In genomic region chr9:6133346-6134063, GRCh38 we compare ENCODE assay signal across 11 cellular contexts.
DNase-seq lines count a peak whose midpoint lies in the region; ATAC-seq and TF ChIP-seq lines count a peak whose summit lies in the region.
"Had no signal": no experiment of that assay in that cellular context is flagged by ENCODE, and none has a peak within 500 bp of the region (broad histone marks: within the 10 kb centered on the region; RNA-seq: fewer than 3 reads in every experiment).

No MANE protein-coding gene starts in this region.

- no peaks in the 10 kb centered on the region for H3K36me3 Mint-ChIP-seq in Calu3 (ENCODE audit: insufficient read depth, unreplicated experiment)

- TF ChIP-seq CTCF in Calu3 (IDR thresholded peaks at IDR 0.05; ENCODE audit: unreplicated experiment), result no peak
- no peak for TF ChIP-seq CTCF in RWPE1 (conservative IDR thresholded peaks at IDR 0.05; ENCODE audit: low read depth)
- no peak for TF ChIP-seq CTCF in vagina (IDR thresholded peaks at IDR 0.05)

- POLR2A ChIA-PET in RWPE1 (lab: Yijun Ruan, JAX; ENCODE audit: low non-redundant PET), result no interaction called here

- no peaks in the 10 kb centered on the region for H3K9me3 Mint-ChIP-seq in Calu3 (ENCODE audit: low read depth, unreplicated experiment)

- peaks cover 23% of the 10 kb centered on the region for H3K4me1 Mint-ChIP-seq in Calu3 (ENCODE audit: low read depth, unreplicated experiment)

- H3K27me3 ChIP-seq in vagina, result no peaks in the 10 kb centered on the region

- H3K27ac ChIP-seq in RWPE1, result no peak overlapping the region
- H3K27ac ChIP-seq in vagina, result no peak overlapping the region
- H3K27ac ChIP-seq: C4-2B had no signal

- no peaks in the 10 kb centered on the region for H3K4me1 ChIP-seq in vagina

- no peaks in the 10 kb centered on the region for H3K9me3 ChIP-seq in vagina

- ATAC-seq in HG03064 (IDR thresholded peaks at IDR 0.05; ENCODE audit: low read depth, unreplicated experiment), result peak; percentile 92
- ATAC-seq in activated CD4-positive, CD25-positive, alpha-beta regulatory T cell treated with anti-CD3 and anti-CD28 coated beads, Interleukin-2, amount 50 U/mL, for 24 hours, result no peak
- ATAC-seq: Right ventricle myocardium inferior had no signal

- no peaks in the 10 kb centered on the region for H3K36me3 ChIP-seq in vagina

- H3K4me3 Mint-ChIP-seq in Calu3 (ENCODE audit: low read depth, unreplicated experiment), result no peak overlapping the region
- H3K4me3 Mint-ChIP-seq: nephron had no signal

- intact Hi-C loops in Calu3 (cut with micrococcal nuclease; ENCODE audit: unreplicated experiment), result no loop called here
- intact Hi-C loops in vagina (cut with DNase I), result no loop called here

- DNase-seq in Calu3 (peak; percentile 52), GM19240 (ENCODE audit: insufficient read length, low spot score) (peak; percentile 37), RWPE1 (ENCODE audit: low spot score) (peak; percentile 32), UCSD-AML1 (lab: John Stamatoyannopoulos, UW; ENCODE audit: unreplicated experiment) (no peak), vagina (ENCODE audit: extremely low spot score in 2 of 2) (no peak), NCI-H1436 (lab: John Stamatoyannopoulos, UW) (no peak)

- CTCF ChIA-PET in Calu3 (lab: Charles Lee) (no interaction called here), RWPE1 (lab: Yijun Ruan, JAX) (no interaction called here)

- H3K27ac Mint-ChIP-seq in Calu3 (ENCODE audit: unreplicated experiment), result no peak overlapping the region
- H3K27ac Mint-ChIP-seq: nephron had no signal

- H3K4me3 ChIP-seq in vagina, result no peak overlapping the region

- no peaks in the 10 kb centered on the region for H3K27me3 Mint-ChIP-seq in Calu3 (ENCODE audit: unreplicated experiment)

- no peak for TF ChIP-seq POLR2A in vagina (IDR thresholded peaks at IDR 0.05)

- no TSS peak for BruUV-seq in Calu3 (replicated peaks; lab: Mats Ljungman, UMichigan)

Comparison
In these comparisons a context has a peak if more than half of its experiments do, and no peak if none do; other contexts are left out.
1. DNase-seq: peak in Calu3 (single experiment), GM19240 (single experiment) and RWPE1 (single experiment); none in UCSD-AML1 (single experiment), vagina (0 of 2) and NCI-H1436 (single experiment).